Comparison of ENCODE assay signal across 26 cellular contexts in the genomic region with DNA sequence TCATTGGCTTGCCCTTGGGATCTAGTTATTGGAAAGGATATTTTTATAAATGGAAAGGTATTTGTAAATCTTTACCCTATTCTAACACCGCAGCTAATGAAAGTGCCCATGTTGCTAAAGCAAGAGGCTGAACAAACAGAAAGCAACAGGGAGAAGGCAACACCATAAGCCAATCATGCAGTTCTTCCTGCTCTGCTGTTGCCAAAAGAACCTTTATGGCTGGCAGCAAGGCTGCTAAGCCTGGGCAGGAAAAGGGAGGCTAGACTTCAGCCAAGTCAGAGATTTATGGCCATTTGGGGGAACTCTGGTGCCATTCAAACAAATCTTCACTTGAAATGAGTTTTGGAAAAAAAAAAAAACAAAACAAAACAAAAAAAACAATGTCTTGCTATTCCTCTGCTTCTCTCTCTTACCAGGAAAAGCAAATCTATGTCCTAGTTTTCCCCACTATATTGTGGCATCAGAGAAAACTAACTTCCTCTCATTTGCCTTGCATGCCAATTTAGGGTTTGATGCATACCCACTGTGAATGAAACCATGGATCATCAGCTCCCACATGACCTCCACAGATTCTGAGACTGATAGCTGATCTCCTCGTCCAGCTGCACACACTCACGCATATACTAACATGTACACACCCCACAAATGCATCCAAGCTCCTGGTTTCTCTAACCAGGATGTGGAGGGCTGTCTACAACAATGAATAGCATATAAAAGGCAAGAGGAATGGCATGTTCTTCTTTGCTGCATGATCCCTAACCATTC.
DNase-seq lines count a peak whose midpoint lies in the region; ATAC-seq and TF ChIP-seq lines count a peak whose summit lies in the region.
"Had no signal": no experiment of that assay in that cellular context is flagged by ENCODE, and none has a peak within 500 bp of the region (broad histone marks: within the 10 kb centered on the region; RNA-seq: fewer than 3 reads in every experiment).

No MANE protein-coding gene starts in this region.

- WGBS in SK-N-SH (ENCODE audit: low lambda C conversion rate) = 66% methylated on average over 3 of the region's 3 CpGs
- 17 to 25% methylated on average over 3 of the region's 3 CpGs for WGBS in aorta, 2 donors
- WGBS in mesenchymal stem cell = 84% methylated on average over 3 of the region's 3 CpGs
- WGBS in sigmoid colon, 2 donors = 54 to 77% methylated on average over 3 of the region's 3 CpGs

- H3K27ac ChIP-seq in SK-N-SH (ENCODE audit: low read depth in 2 of 2, low read length in 1 of 2) = no peak overlapping the region
- H3K27ac ChIP-seq in aorta (ENCODE audit: low read depth in 1 of 2, low read length in 2 of 2) = peak overlapping the region in 1 of 2 donors; percentile 86
- no peak overlapping the region for H3K27ac ChIP-seq in mesenchymal stem cell (ENCODE audit: low read length, poor library complexity, severe bottlenecking)
- H3K27ac ChIP-seq in sigmoid colon = no peak overlapping the region
- H3K27ac ChIP-seq: body of pancreas, skin epidermis, WERI-Rb-1 had no signal

- H2BK12ac ChIP-seq in mesenchymal stem cell (ENCODE audit: low read length in 2 of 2) = no peak overlapping the region

- TF ChIP-seq POLR2A in sigmoid colon (IDR thresholded peaks at IDR 0.05) = no peak

- POLR2A ChIA-PET in SK-N-SH (lab: Yijun Ruan, JAX) = no interaction called here

- no peaks in the 10 kb centered on the region for H3K9me2 ChIP-seq in SK-N-SH

- no peak overlapping the region for H2BK15ac ChIP-seq in mesenchymal stem cell (ENCODE audit: low read depth, poor library complexity, severe bottlenecking)

- no peak for TF ChIP-seq CTCF in SK-N-SH (IDR thresholded peaks at IDR 0.05)
- no peak for TF ChIP-seq CTCF in sigmoid colon (IDR thresholded peaks at IDR 0.05)

- H4K91ac ChIP-seq in mesenchymal stem cell (ENCODE audit: low read length) = no peak overlapping the region

- H3K27me3 ChIP-seq in SK-N-SH (ENCODE audit: insufficient read depth) = no peaks in the 10 kb centered on the region
- H3K27me3 ChIP-seq in aorta (ENCODE audit: control insufficient read depth in 1 of 2, insufficient read depth in 2 of 2, low read length in 1 of 2) = no peaks in the 10 kb centered on the region
- no peaks in the 10 kb centered on the region for H3K27me3 ChIP-seq in mesenchymal stem cell (ENCODE audit: control insufficient read depth in 1 of 2, insufficient read depth in 1 of 2, low read length in 2 of 2)
- no peaks in the 10 kb centered on the region for H3K27me3 ChIP-seq in sigmoid colon
- H3K27me3 ChIP-seq: body of pancreas had no signal

- no peak overlapping the region for H2BK5ac ChIP-seq in mesenchymal stem cell (ENCODE audit: low read depth, low read length, poor library complexity, severe bottlenecking)

- H3K4me3 ChIP-seq in SK-N-SH (ENCODE audit: low read depth in 2 of 2, low read length in 1 of 2) (no peak overlapping the region), aorta (ENCODE audit: low read length in 2 of 2) (no peak overlapping the region), mesenchymal stem cell (ENCODE audit: insufficient read depth in 1 of 2, low read depth in 1 of 2, low read length in 2 of 2) (no peak overlapping the region), sigmoid colon (no peak overlapping the region)
- H3K4me3 ChIP-seq: body of pancreas, skin epidermis had no signal

- no peak for TF ChIP-seq RAD21 in SK-N-SH (IDR thresholded peaks at IDR 0.05; ENCODE audit: low read length)

- H3K36me3 ChIP-seq in SK-N-SH (replicated peaks in 1 of 2; ENCODE audit: control insufficient read depth in 1 of 2, insufficient read depth in 2 of 2, low read length in 1 of 2) (no peaks in the 10 kb centered on the region), aorta (ENCODE audit: control insufficient read depth in 1 of 2, insufficient read depth in 2 of 2, low read length in 1 of 2) (no peaks in the 10 kb centered on the region), mesenchymal stem cell (ENCODE audit: control insufficient read depth in 1 of 2, insufficient read depth in 2 of 2, low read depth in 1 of 2, low read length in 2 of 2) (no peaks in the 10 kb centered on the region), sigmoid colon (no peaks in the 10 kb centered on the region)
- H3K36me3 ChIP-seq: WERI-Rb-1 had no signal

- H4K8ac ChIP-seq in mesenchymal stem cell (ENCODE audit: low read length) = no peak overlapping the region

- H3K4ac ChIP-seq in mesenchymal stem cell (ENCODE audit: low read depth in 1 of 2, low read length in 2 of 2) = no peak overlapping the region

- no peak for ATAC-seq in SK-N-SH treated with all-trans-retinoic acid at 6 μM for 48 hours
- ATAC-seq in aorta (ENCODE audit: low FRiP score) = peak; percentile 21
- ATAC-seq: activated naive CD8-positive, alpha-beta T cell treated with anti-CD3 and anti-CD28 coated beads, Interleukin-2, amount 50 U/mL, for 24 hours; body of pancreas; effector memory CD8-positive, alpha-beta T cell had no signal

- TF ChIP-seq EP300 in SK-N-SH (IDR thresholded peaks at IDR 0.05; ENCODE audit: borderline replicate concordance in 1 of 2, low read depth in 1 of 2, low read length in 1 of 2) (no peak), sigmoid colon (IDR thresholded peaks at IDR 0.05) (no peak)

- no peak overlapping the region for H3K23ac ChIP-seq in mesenchymal stem cell (ENCODE audit: low read length in 2 of 2)

- no peaks in the 10 kb centered on the region for H3K79me2 ChIP-seq in SK-N-SH (ENCODE audit: insufficient read depth)

- H3K9me3 ChIP-seq in SK-N-SH (no peaks in the 10 kb centered on the region), aorta (ENCODE audit: control insufficient read depth, low read length) (no peaks in the 10 kb centered on the region), mesenchymal stem cell (ENCODE audit: control insufficient read depth, low read length) (no peaks in the 10 kb centered on the region), sigmoid colon (no peaks in the 10 kb centered on the region)
- H3K9me3 ChIP-seq: body of pancreas had no signal

- 0 out of 2 replicates have a peak overlapping the region, but pooled peaks have one; percentile 46 for H2AFZ ChIP-seq in SK-N-SH (ENCODE audit: low read depth)
- no peak overlapping the region for H2AFZ ChIP-seq in mesenchymal stem cell (ENCODE audit: low read depth, low read length)

- H3K4me2 ChIP-seq in SK-N-SH (no peak overlapping the region), mesenchymal stem cell (ENCODE audit: low read length, poor library complexity, severe bottlenecking) (no peak overlapping the region)

- no peak overlapping the region for H3K18ac ChIP-seq in mesenchymal stem cell (ENCODE audit: low read depth in 1 of 2, low read length in 2 of 2)

- H2BK120ac ChIP-seq in mesenchymal stem cell (ENCODE audit: low read depth, low read length) = no peak overlapping the region

- H3K14ac ChIP-seq in mesenchymal stem cell (ENCODE audit: low read length in 2 of 2) = no peak overlapping the region

- H4K20me1 ChIP-seq in SK-N-SH (ENCODE audit: insufficient read depth) = no peaks in the 10 kb centered on the region

- H3K4me1 ChIP-seq in SK-N-SH (ENCODE audit: control insufficient read depth in 1 of 2, insufficient read depth in 2 of 2, low read depth in 1 of 2, low read length in 1 of 2) (peaks cover 16 to 19% of the 10 kb centered on the region in 2 experiments), aorta (ENCODE audit: control insufficient read depth in 1 of 2, insufficient read depth in 2 of 2, low read length in 2 of 2) (peaks cover 2 to 6% of the 10 kb centered on the region in 2 donors), mesenchymal stem cell (ENCODE audit: control insufficient read depth, insufficient read depth, low read depth, low read length) (peaks cover 8% of the 10 kb centered on the region), sigmoid colon (no peaks in the 10 kb centered on the region)
- H3K4me1 ChIP-seq: body of pancreas had no signal

- H3K9ac ChIP-seq in SK-N-SH (no peak overlapping the region), mesenchymal stem cell (ENCODE audit: low read length) (no peak overlapping the region)

- H3F3A ChIP-seq in SK-N-SH (replicated peaks; ENCODE audit: insufficient read depth) = peaks cover 24% of the 10 kb centered on the region

- CTCF ChIA-PET in SK-N-SH (lab: Yijun Ruan, JAX) = interaction anchor here (0.7 to 4.0 kb wide), 5 partner anchors 12 to 1449 kb away, joined by 3 to 28 read pairs (median 3); no protein-coding TSS in a partner anchor

- intact Hi-C loops in aorta (cut with DNase I) (no loop called here), sigmoid colon (cut with DNase I) (no loop called here)

- no peaks in the 10 kb centered on the region for H3K79me1 ChIP-seq in mesenchymal stem cell (replicated peaks; ENCODE audit: low read length, poor library complexity, severe bottlenecking)

- no peak overlapping the region for H2AK5ac ChIP-seq in mesenchymal stem cell (ENCODE audit: low read length, severe bottlenecking)

- DNase-seq in SK-N-SH (no peak), cerebellar nuclear complex (lab: John Stamatoyannopoulos, UW) (peak; percentile 65 to 76), medulla oblongata (ENCODE audit: extremely low spot score) (peak; percentile 37), aorta (no peak), RKO (ENCODE audit: low spot score) (no peak), mesenchymal stem cell (no peak), sigmoid colon (no peak)
- DNase-seq: activated CD4-positive, alpha-beta T cell treated with anti-CD3 and anti-CD28 coated beads for 48 hours; activated gamma-delta T cell treated with Interleukin-2 at 50 U/mL for 16 hours; activated naive CD8-positive, alpha-beta T cell treated with anti-CD3 and anti-CD28 coated beads, Interleukin-2, amount 50 U/mL, for 24 hours; activated T-cell treated with anti-CD3 and anti-CD28 coated beads, Interleukin-2, amount 50 U/mL, for 1 hour; AML-193; body of pancreas; CD4-positive, alpha-beta memory T cell; effector memory CD8-positive, alpha-beta T cell; GF-D8; HCEC 1CT; head of caudate nucleus; MM.1S; NCI-H1417 treated with DMSO at 0.1 percent for 48 hours; Right ventricle myocardium superior; SW 1271; T-helper 9 cell; WERI-Rb-1 had no signal

TF ChIP-seq in SK-N-SH, 30 proteins besides CTCF, POLR2A, EP300 and RAD21 (continues in another document):
- TF ChIP-seq FOSL2 (IDR thresholded peaks at IDR 0.05; ENCODE audit: borderline replicate concordance, low read depth) (no peak), SIN3A (IDR thresholded peaks at IDR 0.05; ENCODE audit: borderline replicate concordance, low read depth, low read length) (no peak)

TF ChIP-seq in SK-N-SH treated with all-trans-retinoic acid at 6 μM for 48 hours, 23 proteins besides CTCF, POLR2A, EP300 and RAD21 (continues in another document):
- TF ChIP-seq OSR1 (CRISPR knock-in tag; IDR thresholded peaks at IDR 0.05) = no peak
- no peak for TF ChIP-seq GLIS3 (CRISPR knock-in tag; IDR thresholded peaks at IDR 0.05)
- no peak for TF ChIP-seq BACH2 (CRISPR knock-in tag; IDR thresholded peaks at IDR 0.05; ENCODE audit: borderline replicate concordance)
- TF ChIP-seq ZFP3 (CRISPR knock-in tag; IDR thresholded peaks at IDR 0.05) = no peak

Comparison
In these comparisons a context has a peak if more than half of its experiments do, and no peak if none do; other contexts are left out.
1. DNase-seq: peak in cerebellar nuclear complex (2 of 2) and medulla oblongata (single experiment); none in SK-N-SH (single experiment), aorta (0 of 2), RKO (single experiment), mesenchymal stem cell (single experiment) and sigmoid colon (single experiment).